Comparison of ENCODE assay signal across 1 cellular context in the genomic region with DNA sequence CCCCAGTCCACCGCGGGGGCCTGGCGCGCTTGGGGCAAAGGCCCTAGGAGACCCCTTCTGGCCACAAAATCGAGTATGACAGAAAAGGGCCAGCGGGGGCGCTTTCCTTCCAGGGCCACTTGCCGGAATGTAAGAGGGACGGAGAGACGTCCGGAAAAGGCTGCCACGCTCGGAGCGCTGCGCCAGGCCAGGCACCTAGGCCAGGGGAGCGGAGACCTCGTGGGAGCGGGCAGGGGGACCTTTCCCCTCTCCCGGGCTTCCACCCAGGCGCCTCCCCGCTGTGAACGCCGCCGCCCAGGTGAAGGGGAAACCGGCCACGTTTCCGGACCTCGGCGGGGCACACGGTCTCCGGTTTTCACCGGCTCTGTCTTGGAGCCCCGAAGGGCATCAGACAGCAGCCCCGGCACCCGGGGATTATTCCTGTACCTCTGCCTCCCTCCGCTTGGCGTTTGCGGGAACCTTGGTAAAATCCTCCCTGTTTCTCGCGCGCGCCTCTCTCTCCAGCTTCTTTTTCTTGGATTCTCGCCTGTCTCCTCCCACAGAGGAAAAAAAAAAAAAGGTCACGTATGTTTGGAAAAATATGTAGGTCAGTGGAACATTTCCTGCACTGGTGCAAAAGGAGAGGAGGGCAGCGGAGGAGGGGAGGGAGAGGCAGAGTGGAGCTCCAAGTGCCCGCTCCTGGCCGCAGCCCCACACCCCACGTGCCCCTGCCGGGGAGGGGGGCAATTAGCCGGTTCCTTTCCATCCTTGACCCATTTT.
TF ChIP-seq lines count a peak whose summit lies in the region.

No MANE protein-coding gene starts in this region.

TF ChIP-seq in HepG2, 621 proteins besides CTCF, POLR2A, EP300 and RAD21 (continued from another document and continues in another):
- TF ChIP-seq JUNB (CRISPR knock-in tag; IDR thresholded peaks at IDR 0.05; ENCODE audit: borderline replicate concordance), result no peak
- no peak for TF ChIP-seq NCOA5 (CRISPR knock-in tag; IDR thresholded peaks at IDR 0.05)
- no peak for TF ChIP-seq ZNF589 (CRISPR knock-in tag; conservative IDR thresholded peaks at IDR 0.05)
- 0 out of 2 replicates have a peak, but pooled peaks have one; percentile 37 for TF ChIP-seq ELF1 (CRISPR knock-in tag; IDR thresholded peaks at IDR 0.05)
- TF ChIP-seq, protein P1, sequence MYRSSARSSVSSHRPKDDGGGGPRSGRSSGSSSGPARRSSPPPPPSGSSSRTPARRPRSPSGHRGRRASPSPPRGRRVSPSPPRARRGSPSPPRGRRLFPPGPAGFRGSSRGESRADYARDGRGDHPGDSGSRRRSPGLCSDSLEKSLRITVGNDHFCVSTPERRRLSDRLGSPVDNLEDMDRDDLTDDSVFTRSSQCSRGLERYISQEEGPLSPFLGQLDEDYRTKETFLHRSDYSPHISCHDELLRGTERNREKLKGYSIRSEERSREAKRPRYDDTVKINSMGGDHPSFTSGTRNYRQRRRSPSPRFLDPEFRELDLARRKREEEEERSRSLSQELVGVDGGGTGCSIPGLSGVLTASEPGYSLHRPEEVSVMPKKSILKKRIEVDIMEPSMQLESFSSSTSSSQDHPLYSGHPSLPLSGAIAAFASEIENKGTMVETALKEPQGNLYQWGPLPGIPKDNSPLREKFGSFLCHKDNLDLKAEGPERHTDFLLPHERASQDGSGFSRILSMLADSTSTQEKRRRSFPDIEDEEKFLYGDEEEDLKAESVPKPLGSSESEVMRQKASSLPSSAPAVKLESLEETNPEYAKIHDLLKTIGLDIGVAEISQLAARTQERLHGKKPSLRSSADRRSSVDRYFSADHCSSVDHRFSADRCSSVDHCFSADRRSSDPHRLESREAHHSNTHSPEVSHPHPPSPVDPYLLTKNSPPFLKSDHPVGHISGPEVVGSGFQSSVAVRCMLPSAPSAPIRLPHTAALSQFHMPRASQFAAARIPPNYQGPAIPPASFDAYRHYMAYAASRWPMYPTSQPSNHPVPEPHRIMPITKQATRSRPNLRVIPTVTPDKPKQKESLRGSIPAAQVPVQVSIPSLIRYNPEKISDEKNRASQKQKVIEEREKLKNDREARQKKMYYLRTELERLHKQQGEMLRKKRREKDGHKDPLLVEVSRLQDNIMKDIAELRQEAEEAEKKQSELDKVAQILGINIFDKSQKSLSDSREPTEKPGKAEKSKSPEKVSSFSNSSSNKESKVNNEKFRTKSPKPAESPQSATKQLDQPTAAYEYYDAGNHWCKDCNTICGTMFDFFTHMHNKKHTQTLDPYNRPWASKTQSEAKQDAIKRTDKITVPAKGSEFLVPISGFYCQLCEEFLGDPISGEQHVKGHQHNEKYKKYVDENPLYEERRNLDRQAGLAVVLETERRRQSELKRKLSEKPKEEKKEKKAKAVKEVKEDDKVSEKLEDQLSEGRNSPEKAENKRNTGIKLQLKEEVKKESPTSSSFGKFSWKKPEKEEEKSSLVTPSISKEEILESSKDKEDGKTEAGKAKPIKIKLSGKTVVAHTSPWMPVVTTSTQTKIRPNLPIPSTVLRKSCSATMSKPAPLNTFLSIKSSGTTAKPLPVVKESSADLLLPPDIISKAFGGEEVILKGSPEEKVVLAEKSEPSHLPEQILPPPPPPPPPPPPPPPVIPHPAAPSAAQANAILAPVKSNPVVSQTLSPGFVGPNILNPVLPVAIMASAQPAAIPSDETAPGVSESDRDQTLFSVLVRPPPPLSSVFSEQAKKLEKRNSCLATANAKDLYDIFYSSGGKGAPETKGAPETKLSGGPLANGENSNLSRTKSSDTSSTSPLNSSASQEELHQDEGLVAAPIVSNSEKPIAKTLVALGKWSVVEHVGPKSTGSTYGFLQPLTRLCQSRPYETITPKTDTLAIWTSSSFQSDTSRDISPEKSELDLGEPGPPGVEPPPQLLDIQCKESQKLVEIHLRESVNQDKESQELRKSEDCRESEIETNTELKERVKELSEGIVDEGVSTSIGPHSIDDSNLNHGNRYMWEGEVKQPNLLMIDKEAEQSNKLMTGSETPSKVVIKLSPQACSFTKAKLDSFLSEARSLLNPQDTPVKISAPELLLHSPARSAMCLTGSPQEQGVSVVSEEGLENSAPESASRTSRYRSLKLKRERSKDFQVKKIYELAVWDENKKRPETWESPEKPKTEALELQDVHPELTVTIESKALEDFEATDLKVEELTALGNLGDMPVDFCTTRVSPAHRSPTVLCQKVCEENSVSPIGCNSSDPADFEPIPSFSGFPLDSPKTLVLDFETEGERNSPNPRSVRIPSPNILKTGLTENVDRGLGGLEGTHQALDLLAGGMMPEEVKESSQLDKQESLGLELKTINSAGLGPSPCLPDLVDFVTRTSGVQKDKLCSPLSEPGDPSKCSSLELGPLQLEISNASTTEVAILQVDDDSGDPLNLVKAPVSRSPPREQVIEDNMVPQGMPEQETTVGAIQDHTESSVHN (CRISPR knock-in tag; IDR thresholded peaks at IDR 0.05), result peak; percentile 72; the same call in 1 of the 2 replicates
- peak; percentile 90; the same call in 1 of the 2 replicates for TF ChIP-seq GLI4 (CRISPR knock-in tag; IDR thresholded peaks at IDR 0.05; ENCODE audit: borderline replicate concordance)
- TF ChIP-seq YY1 (IDR thresholded peaks at IDR 0.05; ENCODE audit: insufficient read depth, insufficient replicate concordance, low read depth, low read length), result no peak
- TF ChIP-seq KMT2A (CRISPR knock-in tag; IDR thresholded peaks at IDR 0.05), result peak; percentile 76; the same call in 1 of the 2 replicates
- TF ChIP-seq ZNF879 (CRISPR knock-in tag; IDR thresholded peaks at IDR 0.05), result 0 out of 2 replicates have a peak, but pooled peaks have one; percentile 1
- TF ChIP-seq ZBTB33 (CRISPR knock-in tag; IDR thresholded peaks at IDR 0.05), result peak; percentile 23; the same call in 1 of the 2 replicates
- TF ChIP-seq ESRRA (CRISPR knock-in tag; IDR thresholded peaks at IDR 0.05; ENCODE audit: low read depth), result peak; percentile 75
- TF ChIP-seq TBP (CRISPR knock-in tag; IDR thresholded peaks at IDR 0.05), result no peak
- no peak; the same call in 1 of the 2 replicates for TF ChIP-seq KLF11 (CRISPR knock-in tag; IDR thresholded peaks at IDR 0.05)
- no peak for TF ChIP-seq ATF1 (CRISPR knock-in tag; IDR thresholded peaks at IDR 0.05)
- TF ChIP-seq ZNF768 (CRISPR knock-in tag; IDR thresholded peaks at IDR 0.05), result peak; percentile 56; the same call in 1 of the 2 replicates
- TF ChIP-seq KLF6 (CRISPR knock-in tag; IDR thresholded peaks at IDR 0.05), result no peak; the same call in 1 of the 2 replicates
- 0 out of 2 replicates have a peak, but pooled peaks have one; percentile 9 for TF ChIP-seq CREM (IDR thresholded peaks at IDR 0.05)
- TF ChIP-seq CREM (CRISPR knock-in tag; IDR thresholded peaks at IDR 0.05), result no peak
- no peak for TF ChIP-seq ZNF224 (CRISPR knock-in tag; IDR thresholded peaks at IDR 0.05)
- TF ChIP-seq, protein P2, sequence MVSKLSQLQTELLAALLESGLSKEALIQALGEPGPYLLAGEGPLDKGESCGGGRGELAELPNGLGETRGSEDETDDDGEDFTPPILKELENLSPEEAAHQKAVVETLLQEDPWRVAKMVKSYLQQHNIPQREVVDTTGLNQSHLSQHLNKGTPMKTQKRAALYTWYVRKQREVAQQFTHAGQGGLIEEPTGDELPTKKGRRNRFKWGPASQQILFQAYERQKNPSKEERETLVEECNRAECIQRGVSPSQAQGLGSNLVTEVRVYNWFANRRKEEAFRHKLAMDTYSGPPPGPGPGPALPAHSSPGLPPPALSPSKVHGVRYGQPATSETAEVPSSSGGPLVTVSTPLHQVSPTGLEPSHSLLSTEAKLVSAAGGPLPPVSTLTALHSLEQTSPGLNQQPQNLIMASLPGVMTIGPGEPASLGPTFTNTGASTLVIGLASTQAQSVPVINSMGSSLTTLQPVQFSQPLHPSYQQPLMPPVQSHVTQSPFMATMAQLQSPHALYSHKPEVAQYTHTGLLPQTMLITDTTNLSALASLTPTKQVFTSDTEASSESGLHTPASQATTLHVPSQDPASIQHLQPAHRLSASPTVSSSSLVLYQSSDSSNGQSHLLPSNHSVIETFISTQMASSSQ (IDR thresholded peaks at IDR 0.05; ENCODE audit: low read depth), result no peak
- TF ChIP-seq, protein P2 (CRISPR knock-in tag; IDR thresholded peaks at IDR 0.05; ENCODE audit: borderline replicate concordance), result peak; percentile 71; the same call in 1 of the 2 replicates
- TF ChIP-seq ZNF776 (CRISPR knock-in tag; IDR thresholded peaks at IDR 0.05), result 0 out of 2 replicates have a peak, but pooled peaks have one; percentile 82
- TF ChIP-seq ZNF652 (CRISPR knock-in tag; IDR thresholded peaks at IDR 0.05; ENCODE audit: borderline replicate concordance, low read depth), result no peak
- TF ChIP-seq MED13 (CRISPR knock-in tag; IDR thresholded peaks at IDR 0.05), result 0 out of 2 replicates have a peak, but pooled peaks have one; percentile 18
- no peak for TF ChIP-seq ZNF382 (CRISPR knock-in tag; IDR thresholded peaks at IDR 0.05; ENCODE audit: borderline replicate concordance)
- TF ChIP-seq BRF2 (CRISPR knock-in tag; IDR thresholded peaks at IDR 0.05), result no peak
- TF ChIP-seq ZMYM2 (CRISPR knock-in tag; IDR thresholded peaks at IDR 0.05), result peak; percentile 88; the same call in 1 of the 2 replicates
